ENCODE assay signal across 8 cellular contexts in genomic region chr1:159891275-159892157, GRCh38. TPM values are rescaled to one million over a fixed set of nuclear protein-coding genes. Genes with fewer than 3 reads are reported as not detected.
DNase-seq lines count a peak whose midpoint lies in the region; ATAC-seq and TF ChIP-seq lines count a peak whose summit lies in the region.

No MANE protein-coding gene starts in this region.

- H3K9me3 ChIP-seq in RWPE2 (ENCODE audit: severe bottlenecking) (no peaks in the 10 kb centered on the region), testis (no peaks in the 10 kb centered on the region)

- H3K4me1 Mint-ChIP-seq in activated T-helper 17 cell treated with anti-CD3 and anti-CD28 coated beads, Interleukin-2, amount 50 U/mL, for 72 hours, result peaks cover 6% of the 10 kb centered on the region

- intact Hi-C loops in testis (cut with DNase I; ENCODE audit: low total_unique reads), result no loop called here

- no peak for TF ChIP-seq POLR2A in testis (IDR thresholded peaks at IDR 0.05)

- no peaks in the 10 kb centered on the region for H3K9me3 Mint-ChIP-seq in activated T-helper 17 cell treated with anti-CD3 and anti-CD28 coated beads, Interleukin-2, amount 50 U/mL, for 72 hours

- TF ChIP-seq CTCF in RWPE2 (IDR thresholded peaks at IDR 0.05; ENCODE audit: poor library complexity, severe bottlenecking) (peak; percentile 99), fibroblast of villous mesenchyme (IDR thresholded peaks at IDR 0.05; ENCODE audit: insufficient read depth, low read depth, low read length) (peak; percentile 99), omental fat pad (IDR thresholded peaks at IDR 0.05) (peak in 2 of 3 donors; percentile 93 to 96), testis (IDR thresholded peaks at IDR 0.05) (peak; percentile 87 to 96 (median 88))

- H3K27ac ChIP-seq in RWPE2 (ENCODE audit: poor library complexity, severe bottlenecking), result peak overlapping the region; percentile 91
- H3K27ac ChIP-seq in testis, result no peak overlapping the region

- no peaks in the 10 kb centered on the region for H3K36me3 ChIP-seq in RWPE2 (ENCODE audit: low read depth)
- no peaks in the 10 kb centered on the region for H3K36me3 ChIP-seq in testis (ENCODE audit: low read depth, missing control alignments)

- H3K27me3 ChIP-seq in RWPE2 (ENCODE audit: insufficient read depth, poor library complexity, severe bottlenecking), result no peaks in the 10 kb centered on the region
- no peaks in the 10 kb centered on the region for H3K27me3 ChIP-seq in testis

- no peak overlapping the region for H3K4me3 ChIP-seq in RWPE2 (ENCODE audit: severe bottlenecking)
- H3K4me3 ChIP-seq in fibroblast of villous mesenchyme (ENCODE audit: low read depth, low read length), result no peak overlapping the region
- H3K4me3 ChIP-seq in testis, result no peak overlapping the region

- peaks cover 19% of the 10 kb centered on the region for H3K4me1 ChIP-seq in RWPE2 (ENCODE audit: insufficient read depth, poor library complexity, severe bottlenecking)
- H3K4me1 ChIP-seq in testis, result no peaks in the 10 kb centered on the region

- DNase-seq in DMS153 treated with DMSO at 0.1 percent for 48 hours (lab: John Stamatoyannopoulos, UW; ENCODE audit: unreplicated experiment) (peak; percentile 95), M059J (ENCODE audit: low read depth) (peak; percentile 89), RWPE2 (ENCODE audit: low spot score) (peak; percentile 78), fibroblast of villous mesenchyme (ENCODE audit: low read depth) (peak; percentile 89), omental fat pad (ENCODE audit: low spot score) (peak; percentile 66), testis (peak; percentile 89)

- H3K36me3 Mint-ChIP-seq in activated T-helper 17 cell treated with anti-CD3 and anti-CD28 coated beads, Interleukin-2, amount 50 U/mL, for 72 hours (ENCODE audit: low read depth), result no peaks in the 10 kb centered on the region

- ATAC-seq in GM21737 (IDR thresholded peaks at IDR 0.05; ENCODE audit: unreplicated experiment) (peak; percentile 76), RWPE2 (ENCODE audit: low read depth) (peak; percentile 89), omental fat pad (ENCODE audit: low FRiP score) (peak; percentile 93)
- ATAC-seq in activated T-helper 17 cell treated with anti-CD3 and anti-CD28 coated beads, Interleukin-2, amount 50 U/mL, for 72 hours (replicated peaks), result peak; percentile 98

- H3K27me3 Mint-ChIP-seq in activated T-helper 17 cell treated with anti-CD3 and anti-CD28 coated beads, Interleukin-2, amount 50 U/mL, for 72 hours, result no peaks in the 10 kb centered on the region

- peak overlapping the region; percentile 10 for H3K27ac Mint-ChIP-seq in activated T-helper 17 cell treated with anti-CD3 and anti-CD28 coated beads, Interleukin-2, amount 50 U/mL, for 72 hours

- H3K4me3 Mint-ChIP-seq in activated T-helper 17 cell treated with anti-CD3 and anti-CD28 coated beads, Interleukin-2, amount 50 U/mL, for 72 hours, result no peak overlapping the region

- WGBS in testis, 2 donors, result 59 to 68% methylated on average over 7 of the region's 7 CpGs

RNA-seq across cellular contexts. Expression of gene CFAP45, which starts 8.4 kb away (rescaled TPM):
- total RNA-seq in M059J (2014; rRNA removed; shearing (Covaris generic)), result 0.20 and 1.0 TPM in 2 replicates
- 1 to 10 TPM in 1 of 2 donors, under 1 TPM in 1; 0.78 to 3.6 TPM for total RNA-seq in activated T-helper 17 cell treated with anti-CD3 and anti-CD28 coated beads, Interleukin-2, amount 50 U/mL, for 72 hours
- 0.32 and 0.43 TPM in 2 replicates for total RNA-seq in fibroblast of villous mesenchyme
- total RNA-seq in omental fat pad, result 1 to 10 TPM in 1 of 4 donors, under 1 TPM in 2, not detected in 1; 0.84 to 5.3 (median 0.95) TPM
- total RNA-seq in testis, result 10 to 100 TPM; 13.0 to 30.4 TPM
- 59.6 TPM for polyA plus RNA-seq in testis (ENCODE audit: insufficient read depth, low read depth, low replicate concordance)

RNA-seq across cellular contexts. Expression of gene VSIG8, which starts 29.1 kb away (rescaled TPM):
- total RNA-seq in M059J (2014; rRNA removed; shearing (Covaris generic)), result not detected in 2 replicates
- total RNA-seq in activated T-helper 17 cell treated with anti-CD3 and anti-CD28 coated beads, Interleukin-2, amount 50 U/mL, for 72 hours, result under 1 TPM in 1 of 2 donors, not detected in 1; 0.26 TPM
- total RNA-seq in fibroblast of villous mesenchyme, result under 0.01 TPM in 1 of 2 replicates, not detected in the other
- not detected for total RNA-seq in omental fat pad
- total RNA-seq in testis, result under 1 TPM; 0.43 to 0.55 TPM
- not detected for polyA plus RNA-seq in testis (ENCODE audit: insufficient read depth, low read depth, low replicate concordance)

RNA-seq across cellular contexts. Expression of gene TAGLN2, which starts 33.8 kb away (rescaled TPM):
- 491 and 526 TPM in 2 replicates for total RNA-seq in M059J (2014; rRNA removed; shearing (Covaris generic))
- total RNA-seq in activated T-helper 17 cell treated with anti-CD3 and anti-CD28 coated beads, Interleukin-2, amount 50 U/mL, for 72 hours, result 100 to 1,000 TPM; 457 to 593 TPM
- total RNA-seq in fibroblast of villous mesenchyme (167 and 277 TPM in 2 replicates), omental fat pad (100 to 1,000 TPM; 242 to 569 (median 258) TPM), testis (100 to 1,000 TPM; 204 to 389 TPM)
- polyA plus RNA-seq in testis (ENCODE audit: insufficient read depth, low read depth, low replicate concordance), result 305 TPM

RNA-seq across cellular contexts. Expression of gene IGSF9, which starts 53.9 kb away (rescaled TPM):
- total RNA-seq in M059J (2014; rRNA removed; shearing (Covaris generic)), result 0.25 and 0.32 TPM in 2 replicates
- total RNA-seq in activated T-helper 17 cell treated with anti-CD3 and anti-CD28 coated beads, Interleukin-2, amount 50 U/mL, for 72 hours, result not detected
- total RNA-seq in fibroblast of villous mesenchyme (not detected in 2 replicates), omental fat pad (10 to 100 TPM in 1 of 4 donors, 1 to 10 TPM in 2, not detected in 1; 4.3 to 11.0 (median 9.4) TPM), testis (10 to 100 TPM in 1 of 2 donors, 1 to 10 TPM in 1; 4.8 to 10.2 TPM)
- 7.9 TPM for polyA plus RNA-seq in testis (ENCODE audit: insufficient read depth, low read depth, low replicate concordance)
